8 cellular contexts compared by ENCODE assay signal in genomic region chr20:19974621-19975435, GRCh38. TPM values are rescaled to one million over a fixed set of nuclear protein-coding genes. Genes with fewer than 3 reads are reported as not detected.
DNase-seq lines count a peak whose midpoint lies in the region; TF ChIP-seq lines count a peak whose summit lies in the region.

No MANE protein-coding gene starts in this region.

- peak overlapping the region; percentile 30 for H3K56ac ChIP-seq in mesendoderm (ENCODE audit: low read length)

- TF ChIP-seq CTCF in type B pancreatic cell (conservative IDR thresholded peaks at IDR 0.05), result no peak

- peak overlapping the region; percentile 49 to 58 for H3K4me3 ChIP-seq in duodenal mucosa (ENCODE audit: low read depth in 1 of 2, low read length in 2 of 2)
- H3K4me3 ChIP-seq in mesendoderm (ENCODE audit: low read length), result no peak overlapping the region

- WGBS in mesendoderm (ENCODE audit: extremely low coverage, insufficient coverage, low lambda C conversion rate), result no CpG with 5 or more reads among the region's 44 CpGs

- peak overlapping the region; percentile 60 for H3K4me3 Mint-ChIP-seq in type B pancreatic cell

- no peak overlapping the region for H2AK5ac ChIP-seq in mesendoderm (ENCODE audit: low read length)

- H2BK120ac ChIP-seq in mesendoderm (ENCODE audit: low read depth, low read length), result no peak overlapping the region

- H3K79me2 ChIP-seq in mesendoderm (ENCODE audit: control insufficient read depth, insufficient read depth, low read length), result no peaks in the 10 kb centered on the region

- H2BK15ac ChIP-seq in mesendoderm (replicated peaks; ENCODE audit: low read depth), result no peak overlapping the region

- peaks cover 42% of the 10 kb centered on the region for H3K4me1 Mint-ChIP-seq in type B pancreatic cell (ENCODE audit: unreplicated experiment)

- peak; percentile 68 for DNase-seq in DMS79 treated with DMSO at 0.1 percent for 48 hours (lab: John Stamatoyannopoulos, UW)
- peak; percentile 45 for DNase-seq in NCI-H524 treated with DMSO at 0.1 percent for 48 hours (lab: John Stamatoyannopoulos, UW)
- no peak for DNase-seq in mesendoderm
- DNase-seq in type B pancreatic cell (ENCODE audit: extremely low spot score, unreplicated experiment), result no peak
- DNase-seq in KBM-7, result no peak
- DNase-seq in activated CD4-positive, alpha-beta T cell treated with anti-CD3 and anti-CD28 coated beads for 48 hours, result no peak
- DNase-seq in activated CD4-positive, alpha-beta T cell treated with anti-CD3 and anti-CD28 coated beads for 1 hour, result no peak

- H3K36me3 ChIP-seq in duodenal mucosa (ENCODE audit: control insufficient read depth in 1 of 2, insufficient read depth in 2 of 2, low read length in 2 of 2) (peaks cover 23 to 51% of the 10 kb centered on the region in 2 donors), mesendoderm (ENCODE audit: control insufficient read depth, insufficient read depth, low read length) (no peaks in the 10 kb centered on the region)

- in situ Hi-C loops in KBM-7 (cut with MboI; ENCODE audit: low pct_unique_long_range_greater_than_20kb, low sequenced_read_pairs), result no loop called here

- H3K27ac ChIP-seq in duodenal mucosa (ENCODE audit: low read depth, low read length) (peak overlapping the region; percentile 72), mesendoderm (ENCODE audit: low read depth, low read length) (no peak overlapping the region)

- no peak overlapping the region for H3K9ac ChIP-seq in duodenal mucosa (ENCODE audit: low read depth in 1 of 2, low read length in 2 of 2)
- no peak overlapping the region for H3K9ac ChIP-seq in mesendoderm (ENCODE audit: low read length)

- peaks cover 14 to 25% of the 10 kb centered on the region in 2 donors for H3K4me1 ChIP-seq in duodenal mucosa (ENCODE audit: control insufficient read depth in 1 of 2, insufficient read depth in 2 of 2, low read length in 2 of 2)
- peaks cover 2% of the 10 kb centered on the region for H3K4me1 ChIP-seq in mesendoderm (ENCODE audit: control insufficient read depth, low read depth, low read length)

- H3K27me3 ChIP-seq in duodenal mucosa (ENCODE audit: control insufficient read depth in 1 of 2, insufficient read depth in 2 of 2, low read length in 2 of 2) (no peaks in the 10 kb centered on the region), mesendoderm (ENCODE audit: insufficient read depth, low read length, poor library complexity) (no peaks in the 10 kb centered on the region)

- H3K23ac ChIP-seq in mesendoderm (ENCODE audit: low read length), result no peak overlapping the region

- H3K9me3 ChIP-seq in duodenal mucosa (ENCODE audit: control insufficient read depth in 1 of 2, low read length in 2 of 2), result no peaks in the 10 kb centered on the region

- H2BK5ac ChIP-seq in mesendoderm (ENCODE audit: low read length), result no peak overlapping the region

- H4K8ac ChIP-seq in mesendoderm (ENCODE audit: low read depth, low read length), result no peak overlapping the region

- no peak overlapping the region for H3K4me2 ChIP-seq in mesendoderm (ENCODE audit: low read length)

- H3K9me3 Mint-ChIP-seq in type B pancreatic cell, result no peaks in the 10 kb centered on the region

- no peaks in the 10 kb centered on the region for H3K79me1 ChIP-seq in mesendoderm (ENCODE audit: low read length)

- H4K5ac ChIP-seq in mesendoderm (ENCODE audit: low read length), result no peak overlapping the region

- no peak overlapping the region for H3K4ac ChIP-seq in mesendoderm (ENCODE audit: low read depth, low read length)

- H3K27me3 Mint-ChIP-seq in type B pancreatic cell, result no peaks in the 10 kb centered on the region

- no peak overlapping the region for H3K18ac ChIP-seq in mesendoderm (ENCODE audit: low read length)

- peak overlapping the region; percentile 86 for H3K27ac Mint-ChIP-seq in type B pancreatic cell

- H3K36me3 Mint-ChIP-seq in type B pancreatic cell, result peaks cover 34% of the 10 kb centered on the region

RNA-seq across cellular contexts. Expression of gene NAA20, which starts 42.3 kb away (rescaled TPM):
- 58.4 TPM for polyA plus RNA-seq in mesendoderm (2013, experiment 1 of 2)
- polyA plus RNA-seq in mesendoderm (2013, experiment 2 of 2), result 54.4 TPM
- 63.5 and 69.4 TPM in 2 replicates for total RNA-seq in type B pancreatic cell (ENCODE audit: low replicate concordance)

Comparison
In these comparisons a context has a peak if more than half of its experiments do, and no peak if none do; other contexts are left out.
1. DNase-seq: peak in DMS79 treated with DMSO at 0.1 percent for 48 hours (single experiment) and NCI-H524 treated with DMSO at 0.1 percent for 48 hours (single experiment); none in mesendoderm (single experiment), type B pancreatic cell (single experiment), KBM-7 (single experiment), activated CD4-positive, alpha-beta T cell treated with anti-CD3 and anti-CD28 coated beads for 48 hours (single experiment) and activated CD4-positive, alpha-beta T cell treated with anti-CD3 and anti-CD28 coated beads for 1 hour (single experiment).